Comparison of ENCODE assay signal across 26 cellular contexts in the genomic region with DNA sequence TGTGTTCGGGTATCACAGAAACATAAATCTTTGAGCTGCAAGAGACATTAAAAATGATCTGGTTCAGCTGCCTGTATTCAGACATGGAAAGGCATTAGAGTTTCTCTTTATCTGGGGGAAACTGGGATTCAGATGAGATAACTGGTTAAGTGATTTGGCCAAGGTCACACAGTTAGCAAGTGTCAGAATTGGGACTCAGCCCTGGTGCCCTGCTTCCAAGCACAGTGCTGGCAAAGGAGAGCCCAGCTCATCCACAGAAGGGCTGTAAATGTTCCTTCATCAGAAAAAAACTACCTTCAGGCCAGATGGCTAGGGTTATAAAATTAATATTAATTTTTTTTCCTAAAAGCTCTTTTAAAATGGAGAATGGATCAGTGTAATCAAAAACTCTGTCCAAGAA. TPM values are rescaled to one million over a fixed set of nuclear protein-coding genes. Genes with fewer than 3 reads are reported as not detected.
"Had no signal": no experiment of that assay in that cellular context is flagged by ENCODE, and none has a peak within 500 bp of the region (broad histone marks: within the 10 kb centered on the region; RNA-seq: fewer than 3 reads in every experiment).

No MANE protein-coding gene starts in this region.

- H3K4me3 ChIP-seq: heart left ventricle, hepatocyte, lower lobe of right lung, pancreas, prostate gland, skin epidermis, stomach, testis, thyroid gland, transverse colon, upper lobe of left lung, vagina had no signal

- ATAC-seq: lower lobe of right lung; naive thymus-derived CD8-positive, alpha-beta T cell; pancreas; sciatic nerve; stimulated activated naive B cell treated with anti-CD40 and anti-IgM and Interleukin-4, amounts not matched to agents 10 μg/mL and 1 μg/mL and 100 μg/mL, for 72 hours; stimulated activated naive CD8-positive, alpha-beta T cell treated with anti-CD3 and anti-CD28 coated beads, Interleukin-15, Interleukin-2, amounts not matched to agents 100 U/mL and 50 U/mL, for 24 hours had no signal

- H3K27me3 ChIP-seq: hepatocyte, pancreas, testis, thyroid gland, upper lobe of left lung, vagina had no signal

- H3K4me1 ChIP-seq: lower lobe of right lung, pancreas, prostate gland, stomach, testis, upper lobe of left lung, vagina had no signal

- H3K9me3 ChIP-seq: lower lobe of right lung, pancreas, prostate gland, stomach, testis, thyroid gland, transverse colon, upper lobe of left lung, vagina had no signal

- DNase-seq: heart left ventricle; islet precursor cell; lower lobe of right lung; mammary epithelial cell; mesenchymal stem cell; naive thymus-derived CD8-positive, alpha-beta T cell; nucleus accumbens; pancreas; posterior cingulate gyrus; retina; stimulated activated CD4-positive, alpha-beta T cell treated with anti-CD3 and anti-CD28 coated beads, Interleukin-12 subunit alpha, Interleukin-12 subunit beta, amount 100 ng/mL, for 4 hours; stimulated activated CD4-positive, alpha-beta T cell treated with anti-CD3 and anti-CD28 coated beads, Interleukin-15, amount 100 ng/mL, for 24 hours; stimulated activated CD4-positive, alpha-beta T cell treated with anti-CD3 and anti-CD28 coated beads, Interleukin-2, amount 100 ng/mL, for 24 hours; stimulated activated CD4-positive, alpha-beta T cell treated with anti-CD3 and anti-CD28 coated beads, Interleukin-4, amount 100 ng/mL, for 1 hour; stimulated activated naive B cell treated with anti-CD40 and anti-IgM and Interleukin-4, amounts not matched to agents 10 μg/mL and 1 μg/mL and 100 μg/mL, for 72 hours; stimulated activated naive CD8-positive, alpha-beta T cell treated with anti-CD3 and anti-CD28 coated beads, Interleukin-15, Interleukin-2, amounts not matched to agents 100 U/mL and 50 U/mL, for 24 hours; stomach; testis; thyroid gland; transverse colon; upper lobe of left lung had no signal

- H3K27ac ChIP-seq: heart left ventricle, hepatocyte, lower lobe of right lung, pancreas, prostate gland, skin epidermis, stomach, testis, thyroid gland, transverse colon, upper lobe of left lung, vagina had no signal

- H3K36me3 ChIP-seq: heart left ventricle, lower lobe of right lung, pancreas, prostate gland, stomach, thyroid gland, transverse colon, upper lobe of left lung, vagina had no signal

RNA-seq across cellular contexts. Expression of a gene that starts 20.4 kb away (rescaled TPM):
- total RNA-seq: naive thymus-derived CD8-positive, alpha-beta T cell had no signal
